9 cellular contexts compared by ENCODE assay signal in the genomic region with DNA sequence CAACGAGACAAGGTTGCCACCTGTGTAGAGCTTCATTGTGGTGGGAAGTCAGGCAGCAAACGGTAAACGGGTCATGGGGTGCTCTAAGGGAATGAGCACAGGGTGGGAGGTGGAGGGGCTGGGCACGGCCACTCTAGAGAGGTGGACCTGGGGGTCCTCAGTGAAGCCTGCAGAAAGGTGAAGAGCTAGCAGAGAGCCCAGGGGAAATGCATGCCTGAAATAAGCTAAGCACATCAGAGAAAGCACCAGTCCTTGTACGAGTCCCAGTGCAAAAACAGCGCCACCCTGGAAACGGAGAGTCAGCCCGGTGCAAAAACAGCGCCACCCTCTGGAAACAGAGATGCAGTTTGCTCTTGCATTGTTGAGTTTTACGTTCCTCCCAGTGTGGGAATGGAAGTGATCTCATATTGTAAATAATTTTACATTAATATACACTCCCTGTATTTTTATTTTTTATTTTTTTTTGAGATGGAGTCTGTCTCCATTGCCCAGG.
DNase-seq lines count a peak whose midpoint lies in the region; ATAC-seq and TF ChIP-seq lines count a peak whose summit lies in the region.
"Had no signal": no experiment of that assay in that cellular context is flagged by ENCODE, and none has a peak within 500 bp of the region (broad histone marks: within the 10 kb centered on the region; RNA-seq: fewer than 3 reads in every experiment).

No MANE protein-coding gene starts in this region.

- CTCF ChIA-PET in CD8-positive, alpha-beta T cell (lab: Charles Lee): interaction anchor here (0.6 to 2.8 kb wide), 32 partner anchors 9 to 230 kb away, joined by 3 to 15 read pairs (median 4); a partner anchor contains a TSS

- no peak overlapping the region for H3K4me3 ChIP-seq in CD8-positive, alpha-beta T cell (ENCODE audit: low read depth, low read length)
- H3K4me3 ChIP-seq in HL-60 (replicated peaks; ENCODE audit: insufficient read depth, low read length): no peak overlapping the region

- no peak overlapping the region for H3K27ac Mint-ChIP-seq in CD8-positive, alpha-beta T cell
- no peak overlapping the region for H3K27ac Mint-ChIP-seq in natural killer cell treated with Interleukin-12 subunit alpha and Interleukin-12 subunit beta and Interleukin-15 and Interleukin-18, amount 100 ng/mL, for 72 hours
- H3K27ac Mint-ChIP-seq: IgD-negative memory B cell had no signal

- peak in 1 of 7 experiments; percentile 41 for DNase-seq in CD8-positive, alpha-beta T cell
- DNase-seq in HL-60 (ENCODE audit: low read depth in 1 of 2, low spot score in 1 of 2) (peak in 1 of 2 experiments; percentile 67), dedifferentiated amniotic fluid mesenchymal stem cell (ENCODE audit: extremely low spot score) (no peak)
- DNase-seq in effector CD4-positive, alpha-beta T cell: peak; percentile 23
- DNase-seq in natural killer cell treated with Interleukin-12 subunit alpha and Interleukin-12 subunit beta and Interleukin-15 and Interleukin-18, amount 100 ng/mL, for 72 hours (ENCODE audit: low spot score): no peak
- DNase-seq in activated CD8-positive, alpha-beta memory T cell treated with anti-CD3 and anti-CD28 coated beads for 24 hours: no peak

- no peaks in the 10 kb centered on the region for H3K27me3 Mint-ChIP-seq in CD8-positive, alpha-beta T cell (ENCODE audit: low read depth)
- peaks cover 5 to 7% of the 10 kb centered on the region in 2 donors for H3K27me3 Mint-ChIP-seq in natural killer cell treated with Interleukin-12 subunit alpha and Interleukin-12 subunit beta and Interleukin-15 and Interleukin-18, amount 100 ng/mL, for 72 hours

- H3K4me3 Mint-ChIP-seq in CD8-positive, alpha-beta T cell: no peak overlapping the region
- H3K4me3 Mint-ChIP-seq in natural killer cell treated with Interleukin-12 subunit alpha and Interleukin-12 subunit beta and Interleukin-15 and Interleukin-18, amount 100 ng/mL, for 72 hours: no peak overlapping the region

- intact Hi-C loops in CD8-positive, alpha-beta T cell (cut with DNase I, micrococcal nuclease): loop anchor here (1.0 to 2.0 kb wide), 3 partner anchors 126 to 224 kb away; no protein-coding TSS in a partner anchor

- POLR2A ChIA-PET in CD8-positive, alpha-beta T cell (lab: Charles Lee): interaction anchor here (0.9 kb wide), 1 partner anchor 131 kb away, joined by 3 read pairs; a partner anchor contains a TSS

- H3K27me3 ChIP-seq in CD8-positive, alpha-beta T cell (ENCODE audit: insufficient read depth, low read length): no peaks in the 10 kb centered on the region
- H3K27me3 ChIP-seq in HL-60 (ENCODE audit: insufficient read depth, poor library complexity, severe bottlenecking): peaks cover 16% of the 10 kb centered on the region

- H3K4me1 ChIP-seq in CD8-positive, alpha-beta T cell (ENCODE audit: insufficient read depth, low read length): peaks cover 4% of the 10 kb centered on the region

- no peaks in the 10 kb centered on the region for H3K9me3 Mint-ChIP-seq in CD8-positive, alpha-beta T cell
- H3K9me3 Mint-ChIP-seq in natural killer cell treated with Interleukin-12 subunit alpha and Interleukin-12 subunit beta and Interleukin-15 and Interleukin-18, amount 100 ng/mL, for 72 hours: no peaks in the 10 kb centered on the region
- H3K9me3 Mint-ChIP-seq: IgD-negative memory B cell had no signal

- no peaks in the 10 kb centered on the region for H3K9me3 ChIP-seq in CD8-positive, alpha-beta T cell (ENCODE audit: low read length)

- no peaks in the 10 kb centered on the region for H3K36me3 Mint-ChIP-seq in CD8-positive, alpha-beta T cell
- no peaks in the 10 kb centered on the region for H3K36me3 Mint-ChIP-seq in natural killer cell treated with Interleukin-12 subunit alpha and Interleukin-12 subunit beta and Interleukin-15 and Interleukin-18, amount 100 ng/mL, for 72 hours
- H3K36me3 Mint-ChIP-seq: IgD-negative memory B cell had no signal

- peak; percentile 44 for TF ChIP-seq CTCF in CD8-positive, alpha-beta T cell (IDR thresholded peaks at IDR 0.05)
- peak; percentile 83 for TF ChIP-seq CTCF in HL-60 (IDR thresholded peaks at IDR 0.05; ENCODE audit: insufficient read depth, low read length)

- H3K36me3 ChIP-seq in CD8-positive, alpha-beta T cell (ENCODE audit: insufficient read depth, low read length): no peaks in the 10 kb centered on the region

- ATAC-seq in CD8-positive, alpha-beta T cell: peak; percentile 55
- peak; percentile 41; the same call in 2 of the 3 replicates for ATAC-seq in SK-N-SH treated with all-trans-retinoic acid at 6 μM for 48 hours
- ATAC-seq in natural killer cell treated with Interleukin-12 subunit alpha and Interleukin-12 subunit beta and Interleukin-15 and Interleukin-18, amount 100 ng/mL, for 72 hours: peak; percentile 20 to 48
- no peak for ATAC-seq in HG02678 (IDR thresholded peaks at IDR 0.05; ENCODE audit: unreplicated experiment)

- H3K4me1 Mint-ChIP-seq in CD8-positive, alpha-beta T cell (ENCODE audit: low read depth): peaks cover 7% of the 10 kb centered on the region
- H3K4me1 Mint-ChIP-seq in natural killer cell treated with Interleukin-12 subunit alpha and Interleukin-12 subunit beta and Interleukin-15 and Interleukin-18, amount 100 ng/mL, for 72 hours (ENCODE audit: low read depth in 2 of 2): no peaks in the 10 kb centered on the region

- H3K27ac ChIP-seq in CD8-positive, alpha-beta T cell (ENCODE audit: low read depth, low read length): no peak overlapping the region
- no peak overlapping the region for H3K27ac ChIP-seq in HL-60 (replicated peaks)

TF ChIP-seq in SK-N-SH treated with all-trans-retinoic acid at 6 μM for 48 hours, 23 proteins besides CTCF, POLR2A, EP300 and RAD21:
- TF ChIP-seq ZFP3 (CRISPR knock-in tag; IDR thresholded peaks at IDR 0.05) (no peak), ZC3H10 (CRISPR knock-in tag; IDR thresholded peaks at IDR 0.05) (no peak)
TF ChIP-seq in SK-N-SH treated with all-trans-retinoic acid at 6 μM for 48 hours: peak in this region for 0.
